Comparison of ENCODE assay signal across 23 cellular contexts in the genomic region with DNA sequence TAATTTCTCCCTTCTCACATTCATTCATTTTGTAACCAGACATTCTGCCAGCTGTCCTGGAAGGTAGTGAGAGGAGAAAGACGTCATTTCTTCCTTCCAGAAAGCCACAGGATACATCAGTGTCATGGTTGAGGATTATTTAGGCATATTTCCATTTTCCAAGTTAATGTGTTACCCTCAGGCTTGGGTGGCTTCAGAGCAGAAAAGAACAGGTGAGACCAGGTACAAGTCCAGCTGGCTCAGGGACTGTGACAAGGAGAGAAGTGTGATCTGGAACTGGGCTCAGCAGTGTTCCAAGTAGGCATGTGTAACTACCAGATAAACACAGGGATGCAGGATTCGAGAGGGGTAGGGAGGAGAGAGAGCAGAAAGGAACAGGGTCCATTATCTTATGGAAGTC.
DNase-seq lines count a peak whose midpoint lies in the region; ATAC-seq and TF ChIP-seq lines count a peak whose summit lies in the region.
"Had no signal": no experiment of that assay in that cellular context is flagged by ENCODE, and none has a peak within 500 bp of the region (broad histone marks: within the 10 kb centered on the region; RNA-seq: fewer than 3 reads in every experiment).

No MANE protein-coding gene starts in this region.

- H3K14ac ChIP-seq in trophoblast cell (ENCODE audit: low read length): no peak overlapping the region

- no peak overlapping the region for H4K12ac ChIP-seq in trophoblast cell (ENCODE audit: low read depth, low read length)

- ATAC-seq in body of pancreas: peak; percentile 50
- ATAC-seq: A549; CD8-positive, alpha-beta T cell had no signal

- H3K79me2 ChIP-seq in trophoblast cell (ENCODE audit: control insufficient read depth, insufficient read depth, low read length, poor library complexity): no peaks in the 10 kb centered on the region

- in situ Hi-C loops in G401 (cut with HindIII; ENCODE audit: low sequenced_read_pairs): no loop called here

- peaks cover 23% of the 10 kb centered on the region for H3K36me3 Mint-ChIP-seq in type B pancreatic cell
- H3K36me3 Mint-ChIP-seq in Calu3 (ENCODE audit: insufficient read depth, unreplicated experiment): no peaks in the 10 kb centered on the region
- H3K36me3 Mint-ChIP-seq: CD8-positive, alpha-beta T cell had no signal

- TF ChIP-seq CTCF in body of pancreas (IDR thresholded peaks at IDR 0.05): no peak
- no peak for TF ChIP-seq CTCF in dorsolateral prefrontal cortex (IDR thresholded peaks at IDR 0.05 in 54 of 56, conservative IDR thresholded peaks at IDR 0.05 in 2 of 56; ENCODE audit: low read depth in 1 of 56, partially characterized antibody in 56 of 56)
- TF ChIP-seq CTCF in type B pancreatic cell (conservative IDR thresholded peaks at IDR 0.05): no peak
- no peak for TF ChIP-seq CTCF in Calu3 (IDR thresholded peaks at IDR 0.05; ENCODE audit: unreplicated experiment)

- H3K9me3 ChIP-seq in body of pancreas: no peaks in the 10 kb centered on the region
- peaks cover 4% of the 10 kb centered on the region; the same call in 1 of the 2 replicates for H3K9me3 ChIP-seq in SJCRH30 (replicated peaks)
- peaks cover 7% of the 10 kb centered on the region for H3K9me3 ChIP-seq in trophoblast cell (ENCODE audit: insufficient read depth, low read depth, low read length)

- H2AFZ ChIP-seq in trophoblast cell (ENCODE audit: insufficient read depth, low read length, poor library complexity): no peak overlapping the region

- H3K9me3 Mint-ChIP-seq in type B pancreatic cell: peaks cover 20% of the 10 kb centered on the region
- H3K9me3 Mint-ChIP-seq in Calu3 (ENCODE audit: low read depth, unreplicated experiment): peaks cover 5% of the 10 kb centered on the region

- H3K27ac ChIP-seq in body of pancreas (no peak overlapping the region), dorsolateral prefrontal cortex (peak overlapping the region in 32 of 59 donors; percentile 2 to 73 (median 36)), SJCRH30 (no peak overlapping the region), trophoblast cell (ENCODE audit: low read depth, low read length) (no peak overlapping the region)
- H3K27ac ChIP-seq: 22Rv1; A549; BLaER1 treated with 17β-estradiol and CSF1 and Interleukin-3, amounts not matched to agents 10 nM and 100 nM; C4-2B had no signal

- WGBS in body of pancreas, 2 donors: 27 to 57% methylated on average over 2 of the region's 2 CpGs
- whole genome bisulfite sequencing in trophoblast cell (ENCODE audit: extremely low coverage, insufficient coverage, insufficient read length): no CpG with 5 or more reads among the region's 2 CpGs

- H3K4me2 ChIP-seq in trophoblast cell (ENCODE audit: low read length): no peak overlapping the region
- H3K4me2 ChIP-seq: A549; BLaER1 treated with 17β-estradiol and CSF1 and Interleukin-3, amounts not matched to agents 10 nM and 100 nM had no signal

- H3K4me1 Mint-ChIP-seq in type B pancreatic cell (ENCODE audit: unreplicated experiment) (no peaks in the 10 kb centered on the region), Calu3 (ENCODE audit: low read depth, unreplicated experiment) (no peaks in the 10 kb centered on the region)
- H3K4me1 Mint-ChIP-seq: B cell had no signal

- no peak overlapping the region for H3K18ac ChIP-seq in trophoblast cell (ENCODE audit: low read length)

- H3K27ac Mint-ChIP-seq in type B pancreatic cell (no peak overlapping the region), Calu3 (ENCODE audit: unreplicated experiment) (no peak overlapping the region)
- H3K27ac Mint-ChIP-seq: B cell; CD4-positive, alpha-beta T cell; CD8-positive, alpha-beta T cell had no signal

- H3K4ac ChIP-seq in trophoblast cell (ENCODE audit: low read depth, low read length): no peak overlapping the region

- H2BK5ac ChIP-seq in trophoblast cell (ENCODE audit: low read depth, low read length, poor library complexity): no peak overlapping the region

- no peaks in the 10 kb centered on the region for H3K79me1 ChIP-seq in trophoblast cell (ENCODE audit: low read length)

- H3K4me3 ChIP-seq in body of pancreas (no peak overlapping the region), dorsolateral prefrontal cortex (no peak overlapping the region), SJCRH30 (no peak overlapping the region), trophoblast cell (ENCODE audit: low read depth, low read length) (no peak overlapping the region)
- H3K4me3 ChIP-seq: A549; BLaER1 treated with 17β-estradiol and CSF1 and Interleukin-3, amounts not matched to agents 10 nM and 100 nM had no signal

- H3K23ac ChIP-seq in trophoblast cell (ENCODE audit: low read length): no peak overlapping the region

- H4K91ac ChIP-seq in trophoblast cell (ENCODE audit: low read depth, low read length): no peak overlapping the region

- H3K4me3 Mint-ChIP-seq in type B pancreatic cell: peak overlapping the region; percentile 11
- no peak overlapping the region for H3K4me3 Mint-ChIP-seq in Calu3 (ENCODE audit: low read depth, unreplicated experiment)
- H3K4me3 Mint-ChIP-seq: B cell; CD4-positive, alpha-beta T cell; CD8-positive, alpha-beta T cell had no signal

- no peak overlapping the region for H2BK12ac ChIP-seq in trophoblast cell (ENCODE audit: low read length)

- H3K27me3 ChIP-seq in body of pancreas (no peaks in the 10 kb centered on the region), dorsolateral prefrontal cortex (peaks cover 0 to 6% (median 0%) of the 10 kb centered on the region in 45 donors), SJCRH30 (no peaks in the 10 kb centered on the region), trophoblast cell (ENCODE audit: insufficient read depth, low read length) (no peaks in the 10 kb centered on the region)
- H3K27me3 ChIP-seq: BLaER1 treated with 17β-estradiol and CSF1 and Interleukin-3, amounts not matched to agents 10 nM and 100 nM had no signal

- no peak overlapping the region for H3K9ac ChIP-seq in trophoblast cell (ENCODE audit: low read length)
- H3K9ac ChIP-seq: BLaER1 treated with 17β-estradiol and CSF1 and Interleukin-3, amounts not matched to agents 10 nM and 100 nM had no signal

- no peak overlapping the region for H4K8ac ChIP-seq in trophoblast cell (ENCODE audit: low read depth, low read length)

- no peak for TF ChIP-seq POLR2A in body of pancreas (IDR thresholded peaks at IDR 0.05)

- no peak overlapping the region for H2BK120ac ChIP-seq in trophoblast cell (ENCODE audit: insufficient read depth, low read length, poor library complexity)

- DNase-seq in G401 (ENCODE audit: low spot score): peak; percentile 34
- DNase-seq in body of pancreas: peak in 2 of 4 donors; percentile 12 to 35
- no peak for DNase-seq in dorsolateral prefrontal cortex
- no peak for DNase-seq in type B pancreatic cell (ENCODE audit: extremely low spot score, unreplicated experiment)
- no peak for DNase-seq in SJCRH30
- DNase-seq in Calu3: no peak
- DNase-seq in trophoblast cell: no peak
- DNase-seq: AML-193; Caco-2; CD4-positive, alpha-beta T cell; CD8-positive, alpha-beta T cell; DMS 273 treated with DMSO at 0.1 percent for 48 hours; DMS153; DMS53; DMS79; DND-41; EL; GF-D8 had no signal

- no peak overlapping the region for H2AK5ac ChIP-seq in trophoblast cell (ENCODE audit: low read length)

- BruUV-seq in Calu3 (replicated peaks; lab: Mats Ljungman, UMichigan): no TSS peak

- H3K4me1 ChIP-seq in body of pancreas (peaks cover 4% of the 10 kb centered on the region), SJCRH30 (peaks cover 4% of the 10 kb centered on the region; the same call in 1 of the 2 replicates), trophoblast cell (ENCODE audit: control insufficient read depth in 1 of 2, insufficient read depth in 2 of 2, low read length in 2 of 2) (no peaks in the 10 kb centered on the region)
- H3K4me1 ChIP-seq: A549; BLaER1 treated with 17β-estradiol and CSF1 and Interleukin-3, amounts not matched to agents 10 nM and 100 nM; Caco-2 had no signal

- intact Hi-C loops in body of pancreas (cut with DNase I): no loop called here
- intact Hi-C loops in dorsolateral prefrontal cortex (cut with DNase I): no loop called here
- intact Hi-C loops in Calu3 (cut with micrococcal nuclease; ENCODE audit: unreplicated experiment): no loop called here

- H3K36me3 ChIP-seq in body of pancreas (replicated peaks in 1 of 2; ENCODE audit: insufficient read depth in 1 of 2, low read depth in 2 of 2) (no peaks in the 10 kb centered on the region), SJCRH30 (no peaks in the 10 kb centered on the region), trophoblast cell (ENCODE audit: control insufficient read depth in 1 of 2, insufficient read depth in 2 of 2, low read length in 2 of 2) (no peaks in the 10 kb centered on the region)
- H3K36me3 ChIP-seq: BLaER1 treated with 17β-estradiol and CSF1 and Interleukin-3, amounts not matched to agents 10 nM and 100 nM had no signal

- CTCF ChIA-PET in Calu3 (lab: Charles Lee): no interaction called here

- H3K27me3 Mint-ChIP-seq in type B pancreatic cell (peaks cover 4% of the 10 kb centered on the region), Calu3 (ENCODE audit: unreplicated experiment) (no peaks in the 10 kb centered on the region)
- H3K27me3 Mint-ChIP-seq: B cell; CD4-positive, alpha-beta T cell had no signal

Comparison
In these comparisons a context has a peak if more than half of its experiments do, and no peak if none do; other contexts are left out.
1. H3K27ac ChIP-seq: peak in dorsolateral prefrontal cortex (32 of 59); none in body of pancreas (0 of 4), SJCRH30 (single experiment) and trophoblast cell (single experiment).